10 cellular contexts compared by ENCODE assay signal in the genomic region with DNA sequence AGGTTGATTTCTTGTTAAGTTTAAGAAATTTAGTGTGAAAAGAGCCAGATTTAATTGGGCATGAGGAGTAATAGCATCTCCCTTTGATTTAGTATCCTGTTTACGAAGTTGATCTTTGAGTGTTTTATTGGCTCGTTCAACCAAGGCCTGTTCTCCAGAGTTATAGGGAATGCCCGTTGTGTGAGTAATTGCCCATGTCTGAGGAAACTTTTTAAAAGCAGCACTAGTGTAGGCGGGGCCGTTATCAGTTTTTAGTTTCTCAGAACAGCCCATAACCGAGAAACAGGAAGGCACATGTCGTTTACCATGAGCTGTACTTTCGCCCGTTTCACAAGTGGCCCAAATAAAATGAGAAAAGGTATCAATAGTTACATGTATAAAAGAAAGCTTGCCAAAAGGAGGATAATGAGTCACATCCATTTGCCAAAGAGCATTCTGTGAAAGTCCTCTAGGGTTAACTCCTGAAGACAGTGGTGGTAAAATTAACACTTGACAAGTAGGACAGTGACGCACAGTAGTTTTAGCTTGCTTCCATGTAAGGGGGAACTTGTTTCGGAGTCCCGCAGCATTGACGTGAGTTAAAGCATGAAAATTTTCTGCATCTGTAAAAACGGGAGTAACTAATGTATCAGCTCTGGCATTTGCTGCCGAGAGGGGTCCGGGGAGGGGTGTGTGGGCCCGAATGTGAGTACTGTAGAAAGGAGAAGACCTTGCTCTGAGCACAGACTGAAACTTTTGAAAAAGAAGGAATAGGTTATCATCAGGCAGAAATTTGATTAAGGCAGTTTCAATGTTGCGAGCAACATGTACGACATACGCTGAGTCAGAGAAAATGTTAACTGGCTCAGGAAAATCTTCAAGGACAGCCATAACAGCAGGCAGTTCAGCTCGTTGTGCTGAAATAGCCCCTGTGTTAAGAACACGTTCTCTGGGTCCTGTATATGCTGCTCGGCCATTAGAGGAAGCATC. TPM values are rescaled to one million over a fixed set of nuclear protein-coding genes. Genes with fewer than 3 reads are reported as not detected.
DNase-seq lines count a peak whose midpoint lies in the region; ATAC-seq lines count a peak whose summit lies in the region.
"Had no signal": no experiment of that assay in that cellular context is flagged by ENCODE, and none has a peak within 500 bp of the region (broad histone marks: within the 10 kb centered on the region; RNA-seq: fewer than 3 reads in every experiment).

No MANE protein-coding gene starts in this region.

- H3K9ac ChIP-seq in mucosa of rectum (ENCODE audit: low read depth in 1 of 2, low read length in 2 of 2), result peak overlapping the region; percentile 5 to 54

- no peak overlapping the region for H3K4me3 ChIP-seq in mucosa of rectum (ENCODE audit: low read length in 2 of 2)
- no peak overlapping the region for H3K4me3 ChIP-seq in SJCRH30
- H3K4me3 ChIP-seq: heart left ventricle had no signal

- no peak for ATAC-seq in GM19455 (IDR thresholded peaks at IDR 0.05; ENCODE audit: unreplicated experiment)

- H3K36me3 ChIP-seq in mucosa of rectum (ENCODE audit: control insufficient read depth in 2 of 2, insufficient read depth in 2 of 2, low read length in 2 of 2) (peaks cover 0 to 10% of the 10 kb centered on the region in 2 donors), SJCRH30 (no peaks in the 10 kb centered on the region)

- H3K9me3 ChIP-seq in mucosa of rectum (ENCODE audit: control insufficient read depth in 2 of 2, low read length in 2 of 2), result no peaks in the 10 kb centered on the region
- H3K9me3 ChIP-seq in SJCRH30 (replicated peaks), result no peaks in the 10 kb centered on the region
- H3K9me3 ChIP-seq: heart left ventricle had no signal

- H3K4me1 ChIP-seq in mucosa of rectum (ENCODE audit: control insufficient read depth in 2 of 2, insufficient read depth in 2 of 2, low read length in 2 of 2) (peaks cover 0 to 29% of the 10 kb centered on the region in 2 donors), SJCRH30 (no peaks in the 10 kb centered on the region)

- DNase-seq in AG08395 (ENCODE audit: low spot score) (peak; percentile 14), NOMO-1 treated with DMSO at 0.1 percent for 48 hours (lab: John Stamatoyannopoulos, UW; ENCODE audit: unreplicated experiment) (peak; percentile 67), astrocyte of the hippocampus (ENCODE audit: low read depth, low spot score) (peak; percentile 72), SJCRH30 (no peak), NCI-H345 treated with DMSO at 0.1 percent for 48 hours (lab: John Stamatoyannopoulos, UW; ENCODE audit: unreplicated experiment) (no peak), NCI-H524 treated with DMSO at 0.1 percent for 48 hours (lab: John Stamatoyannopoulos, UW) (no peak)
- DNase-seq: heart left ventricle had no signal

- H3K27me3 ChIP-seq in mucosa of rectum (ENCODE audit: control insufficient read depth in 2 of 2, insufficient read depth in 2 of 2, low read length in 2 of 2) (no peaks in the 10 kb centered on the region), SJCRH30 (no peaks in the 10 kb centered on the region)
- H3K27me3 ChIP-seq: heart left ventricle had no signal

- H3K27ac ChIP-seq in mucosa of rectum (ENCODE audit: low read depth in 2 of 2, low read length in 2 of 2) (peak overlapping the region; percentile 27 to 81), SJCRH30 (no peak overlapping the region)

RNA-seq across cellular contexts. Expression of gene KCTD5, which starts 18.5 kb away (rescaled TPM):
- 42.0 and 42.9 TPM in 2 replicates for total RNA-seq in SJCRH30 (2014; rRNA removed; shearing (Covaris generic))

RNA-seq across cellular contexts. Expression of gene PRSS27, which starts 56.2 kb away (rescaled TPM):
- total RNA-seq in SJCRH30 (2014; rRNA removed; shearing (Covaris generic)), result 0.33 and 0.40 TPM in 2 replicates
- total RNA-seq: Daoy had no signal

Comparison
In these comparisons a context has a peak if more than half of its experiments do, and no peak if none do; other contexts are left out.
1. DNase-seq: peak in AG08395 (single experiment), NOMO-1 treated with DMSO at 0.1 percent for 48 hours (single experiment) and astrocyte of the hippocampus (single experiment); none in SJCRH30 (0 of 2), NCI-H345 treated with DMSO at 0.1 percent for 48 hours (single experiment) and NCI-H524 treated with DMSO at 0.1 percent for 48 hours (single experiment).